Comparison of ENCODE assay signal across 12 cellular contexts in genomic region chr4:54315561-54315960, GRCh38.
A peak's percentile ranks its signal among the peaks of the same experiment; 100 is the strongest.
DNase-seq lines count a peak whose midpoint lies in the region; ATAC-seq and TF ChIP-seq lines count a peak whose summit lies in the region.
"Had no signal": no experiment of that assay in that cellular context is flagged by ENCODE, and none has a peak within 500 bp of the region (broad histone marks: within the 10 kb centered on the region; RNA-seq: fewer than 3 reads in every experiment).

No MANE protein-coding gene starts in this region.

- H3K27ac Mint-ChIP-seq in activated T-cell treated with anti-CD3 and anti-CD28 coated beads, Interleukin-2, amount 50 U/mL, for 72 hours: peak overlapping the region; percentile 32
- H3K27ac Mint-ChIP-seq in stimulated activated naive B cell treated with anti-CD40 and anti-IgM and Interleukin-4, amounts not matched to agents 10 μg/mL and 1 μg/mL and 100 μg/mL, for 72 hours: no peak overlapping the region
- no peak overlapping the region for H3K27ac Mint-ChIP-seq in activated naive CD4-positive, alpha-beta T cell treated with anti-CD3 and anti-CD28 coated beads for 36 hours

- TF ChIP-seq CTCF in KMS-11 (conservative IDR thresholded peaks at IDR 0.05; ENCODE audit: low read depth, low read length) (no peak), colonic mucosa (IDR thresholded peaks at IDR 0.05) (no peak)

- no peaks in the 10 kb centered on the region for H3K79me2 ChIP-seq in KMS-11 (ENCODE audit: insufficient read depth, low read depth)

- H2AFZ ChIP-seq in KMS-11 (ENCODE audit: low read depth): peak overlapping the region; percentile 39; the same call in 1 of the 2 replicates

- CTCF ChIA-PET in activated naive CD4-positive, alpha-beta T cell treated with anti-CD3 and anti-CD28 coated beads for 36 hours (lab: Charles Lee): interaction anchor here (0.7 kb wide), 1 partner anchor 626 kb away, joined by 3 read pairs; no protein-coding TSS in a partner anchor

- H3K27me3 Mint-ChIP-seq in activated T-cell treated with anti-CD3 and anti-CD28 coated beads, Interleukin-2, amount 50 U/mL, for 72 hours (ENCODE audit: low read depth): peaks cover 19% of the 10 kb centered on the region
- peaks cover 2% of the 10 kb centered on the region for H3K27me3 Mint-ChIP-seq in activated T-cell treated with anti-CD3 and anti-CD28 coated beads, Interleukin-2, amount 50 U/mL, for 4 hours (ENCODE audit: low read depth)
- H3K27me3 Mint-ChIP-seq in stimulated activated naive B cell treated with anti-CD40 and anti-IgM and Interleukin-4, amounts not matched to agents 10 μg/mL and 1 μg/mL and 100 μg/mL, for 72 hours: peaks cover 15 to 18% of the 10 kb centered on the region in 2 donors
- peaks cover 2% of the 10 kb centered on the region for H3K27me3 Mint-ChIP-seq in activated naive CD4-positive, alpha-beta T cell treated with anti-CD3 and anti-CD28 coated beads for 36 hours (ENCODE audit: low read depth)

- peak overlapping the region; percentile 41 for H3K4me2 ChIP-seq in KMS-11

- H3K4me1 ChIP-seq in KMS-11 (ENCODE audit: low read depth, poor library complexity, severe bottlenecking): peaks cover 21% of the 10 kb centered on the region
- H3K4me1 ChIP-seq in colonic mucosa: no peaks in the 10 kb centered on the region

- H3K27ac ChIP-seq in KMS-11 (peak overlapping the region; percentile 32; the same call in 1 of the 2 replicates), colonic mucosa (no peak overlapping the region)
- H3K27ac ChIP-seq: RWPE1 had no signal

- intact Hi-C loops in colonic mucosa (cut with DNase I): no loop called here
- intact Hi-C loops in activated naive CD4-positive, alpha-beta T cell treated with anti-CD3 and anti-CD28 coated beads for 36 hours (cut with micrococcal nuclease): no loop called here

- H3K27me3 ChIP-seq in KMS-11 (ENCODE audit: insufficient read depth, low read depth) (no peaks in the 10 kb centered on the region), colonic mucosa (no peaks in the 10 kb centered on the region)

- peak overlapping the region in 1 of 2 donors; percentile 45 for H3K4me3 Mint-ChIP-seq in activated T-cell treated with anti-CD3 and anti-CD28 coated beads, Interleukin-2, amount 50 U/mL, for 72 hours
- H3K4me3 Mint-ChIP-seq in activated T-cell treated with anti-CD3 and anti-CD28 coated beads, Interleukin-2, amount 50 U/mL, for 4 hours: no peak overlapping the region
- H3K4me3 Mint-ChIP-seq in stimulated activated naive B cell treated with anti-CD40 and anti-IgM and Interleukin-4, amounts not matched to agents 10 μg/mL and 1 μg/mL and 100 μg/mL, for 72 hours: no peak overlapping the region
- H3K4me3 Mint-ChIP-seq in activated naive CD4-positive, alpha-beta T cell treated with anti-CD3 and anti-CD28 coated beads for 36 hours: no peak overlapping the region

- ATAC-seq in activated T-cell treated with anti-CD3 and anti-CD28 coated beads, Interleukin-2, amount 50 U/mL, for 72 hours (replicated peaks in 1 of 2): peak; percentile 85 to 89
- ATAC-seq in activated T-cell treated with anti-CD3 and anti-CD28 coated beads, Interleukin-2, amount 50 U/mL, for 4 hours: no peak
- peak; percentile 96 for ATAC-seq in HG02642 (IDR thresholded peaks at IDR 0.05; ENCODE audit: poor library complexity, unreplicated experiment)
- peak; percentile 94 to 95 for ATAC-seq in stimulated activated naive B cell treated with anti-CD40 and anti-IgM and Interleukin-4, amounts not matched to agents 10 μg/mL and 1 μg/mL and 100 μg/mL, for 72 hours (replicated peaks)
- ATAC-seq: mucosa of descending colon had no signal

- H3K9me3 ChIP-seq in colonic mucosa: no peaks in the 10 kb centered on the region
- H3K9me3 ChIP-seq: mucosa of descending colon had no signal

- H4K20me1 ChIP-seq in KMS-11 (ENCODE audit: insufficient read depth): no peaks in the 10 kb centered on the region

- H3K9ac ChIP-seq in KMS-11 (no peak overlapping the region), colonic mucosa (ENCODE audit: low read depth in 2 of 2, low read length in 2 of 2) (no peak overlapping the region)

- H3K36me3 Mint-ChIP-seq in activated T-cell treated with anti-CD3 and anti-CD28 coated beads, Interleukin-2, amount 50 U/mL, for 72 hours (ENCODE audit: insufficient read depth in 2 of 2): no peaks in the 10 kb centered on the region
- H3K36me3 Mint-ChIP-seq in activated T-cell treated with anti-CD3 and anti-CD28 coated beads, Interleukin-2, amount 50 U/mL, for 4 hours (ENCODE audit: insufficient read depth): no peaks in the 10 kb centered on the region
- peaks cover 0 to 4% of the 10 kb centered on the region in 2 donors for H3K36me3 Mint-ChIP-seq in stimulated activated naive B cell treated with anti-CD40 and anti-IgM and Interleukin-4, amounts not matched to agents 10 μg/mL and 1 μg/mL and 100 μg/mL, for 72 hours
- no peaks in the 10 kb centered on the region for H3K36me3 Mint-ChIP-seq in activated naive CD4-positive, alpha-beta T cell treated with anti-CD3 and anti-CD28 coated beads for 36 hours (ENCODE audit: low read depth)

- peak; percentile 0 to 7 for DNase-seq in activated T-cell treated with anti-CD3 and anti-CD28 coated beads, Interleukin-2, amount 50 U/mL, for 72 hours
- DNase-seq in activated T-cell treated with anti-CD3 and anti-CD28 coated beads, Interleukin-2, amount 50 U/mL, for 4 hours: no peak
- peak; percentile 17 for DNase-seq in stimulated activated naive B cell treated with anti-CD40 and anti-IgM and Interleukin-4, amounts not matched to agents 10 μg/mL and 1 μg/mL and 100 μg/mL, for 72 hours
- DNase-seq in colonic mucosa: no peak
- no peak for DNase-seq in stimulated activated naive CD4-positive, alpha-beta T cell (lab: John Stamatoyannopoulos, UW)
- DNase-seq in activated naive CD4-positive, alpha-beta T cell treated with anti-CD3 and anti-CD28 coated beads for 36 hours: no peak
- DNase-seq: activated gamma-delta T cell treated with Interleukin-2 at 50 U/mL for 16 hours; stimulated activated CD4-positive, alpha-beta T cell treated with anti-CD3 and anti-CD28 coated beads, Interleukin-4, amount 100 ng/mL, for 24 hours had no signal

- H3K4me3 ChIP-seq in KMS-11 (IDR thresholded peaks at IDR 0.05; ENCODE audit: insufficient read depth, low read depth, low read length): no peak overlapping the region
- no peak overlapping the region for H3K4me3 ChIP-seq in colonic mucosa
- H3K4me3 ChIP-seq: mucosa of descending colon had no signal

- H3K4me1 Mint-ChIP-seq in activated T-cell treated with anti-CD3 and anti-CD28 coated beads, Interleukin-2, amount 50 U/mL, for 72 hours (ENCODE audit: low read depth): peaks cover 21% of the 10 kb centered on the region
- no peaks in the 10 kb centered on the region for H3K4me1 Mint-ChIP-seq in activated T-cell treated with anti-CD3 and anti-CD28 coated beads, Interleukin-2, amount 50 U/mL, for 4 hours (ENCODE audit: low read depth)
- peaks cover 21 to 31% of the 10 kb centered on the region in 2 donors for H3K4me1 Mint-ChIP-seq in stimulated activated naive B cell treated with anti-CD40 and anti-IgM and Interleukin-4, amounts not matched to agents 10 μg/mL and 1 μg/mL and 100 μg/mL, for 72 hours
- peaks cover 8% of the 10 kb centered on the region for H3K4me1 Mint-ChIP-seq in activated naive CD4-positive, alpha-beta T cell treated with anti-CD3 and anti-CD28 coated beads for 36 hours (ENCODE audit: low read depth)

- H3K36me3 ChIP-seq in KMS-11 (ENCODE audit: insufficient read depth) (no peaks in the 10 kb centered on the region; the same call in 1 of the 2 replicates), colonic mucosa (no peaks in the 10 kb centered on the region)

- H3K9me3 Mint-ChIP-seq in activated T-cell treated with anti-CD3 and anti-CD28 coated beads, Interleukin-2, amount 50 U/mL, for 72 hours: no peaks in the 10 kb centered on the region
- H3K9me3 Mint-ChIP-seq in activated T-cell treated with anti-CD3 and anti-CD28 coated beads, Interleukin-2, amount 50 U/mL, for 4 hours: no peaks in the 10 kb centered on the region
- H3K9me3 Mint-ChIP-seq in stimulated activated naive B cell treated with anti-CD40 and anti-IgM and Interleukin-4, amounts not matched to agents 10 μg/mL and 1 μg/mL and 100 μg/mL, for 72 hours: peaks cover 6 to 10% of the 10 kb centered on the region in 2 donors
- no peaks in the 10 kb centered on the region for H3K9me3 Mint-ChIP-seq in activated naive CD4-positive, alpha-beta T cell treated with anti-CD3 and anti-CD28 coated beads for 36 hours

Comparison
In these comparisons a context has a peak if more than half of its experiments do, and no peak if none do; other contexts are left out.
1. ATAC-seq: peak in activated T-cell treated with anti-CD3 and anti-CD28 coated beads, Interleukin-2, amount 50 U/mL, for 72 hours (2 of 2), HG02642 (single experiment) and stimulated activated naive B cell treated with anti-CD40 and anti-IgM and Interleukin-4, amounts not matched to agents 10 μg/mL and 1 μg/mL and 100 μg/mL, for 72 hours (2 of 2); none in activated T-cell treated with anti-CD3 and anti-CD28 coated beads, Interleukin-2, amount 50 U/mL, for 4 hours (0 of 2).
2. DNase-seq: peak in activated T-cell treated with anti-CD3 and anti-CD28 coated beads, Interleukin-2, amount 50 U/mL, for 72 hours (2 of 2) and stimulated activated naive B cell treated with anti-CD40 and anti-IgM and Interleukin-4, amounts not matched to agents 10 μg/mL and 1 μg/mL and 100 μg/mL, for 72 hours (single experiment); none in activated T-cell treated with anti-CD3 and anti-CD28 coated beads, Interleukin-2, amount 50 U/mL, for 4 hours (single experiment), colonic mucosa (single experiment), stimulated activated naive CD4-positive, alpha-beta T cell (0 of 6) and activated naive CD4-positive, alpha-beta T cell treated with anti-CD3 and anti-CD28 coated beads for 36 hours (single experiment).